In genomic region chr17:57675988-57676387, GRCh38 we compare ENCODE assay signal across 1 cellular context.
TF ChIP-seq lines count a peak whose summit lies in the region.

No MANE protein-coding gene starts in this region.

TF ChIP-seq in HEK293, 187 proteins besides CTCF, POLR2A, EP300 and RAD21 (continued from another document):
- TF ChIP-seq, protein P1, sequence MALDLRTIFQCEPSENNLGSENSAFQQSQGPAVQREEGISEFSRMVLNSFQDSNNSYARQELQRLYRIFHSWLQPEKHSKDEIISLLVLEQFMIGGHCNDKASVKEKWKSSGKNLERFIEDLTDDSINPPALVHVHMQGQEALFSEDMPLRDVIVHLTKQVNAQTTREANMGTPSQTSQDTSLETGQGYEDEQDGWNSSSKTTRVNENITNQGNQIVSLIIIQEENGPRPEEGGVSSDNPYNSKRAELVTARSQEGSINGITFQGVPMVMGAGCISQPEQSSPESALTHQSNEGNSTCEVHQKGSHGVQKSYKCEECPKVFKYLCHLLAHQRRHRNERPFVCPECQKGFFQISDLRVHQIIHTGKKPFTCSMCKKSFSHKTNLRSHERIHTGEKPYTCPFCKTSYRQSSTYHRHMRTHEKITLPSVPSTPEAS (tag by site-specific recombination; IDR thresholded peaks at IDR 0.05) = 0 out of 2 replicates have a peak, but pooled peaks have one; percentile 24
